Comparison of ENCODE assay signal across 29 cellular contexts in the genomic region with DNA sequence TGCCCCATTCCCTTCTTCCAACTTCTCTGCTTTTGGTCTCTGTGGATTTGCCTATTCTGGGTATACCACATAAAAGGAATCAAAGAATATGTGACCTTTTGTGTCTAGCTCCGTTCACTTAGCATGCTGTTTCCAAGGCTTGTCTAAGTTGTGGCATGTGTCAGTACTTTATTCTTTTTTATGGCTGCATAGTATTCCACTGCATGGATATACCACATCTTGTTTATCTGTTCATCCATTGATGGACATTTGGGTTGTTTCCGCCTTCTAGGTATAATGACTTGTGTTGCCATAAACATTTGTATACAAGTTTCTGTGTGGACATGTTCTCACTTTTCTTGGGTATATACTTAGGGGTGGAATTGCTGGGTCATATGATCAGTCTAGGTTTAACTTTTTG.
"Had no signal": no experiment of that assay in that cellular context is flagged by ENCODE, and none has a peak within 500 bp of the region (broad histone marks: within the 10 kb centered on the region; RNA-seq: fewer than 3 reads in every experiment).

No MANE protein-coding gene starts in this region.

- H3K4me3 Mint-ChIP-seq: immature natural killer cell; naive thymus-derived CD8-positive, alpha-beta T cell; nephron; neural crest cell; stimulated activated memory B cell treated with anti-CD40 and anti-IgM and Interleukin-4, amounts not matched to agents 10 μg/mL and 1 μg/mL and 100 μg/mL, for 72 hours; stimulated activated naive CD8-positive, alpha-beta T cell treated with anti-CD3 and anti-CD28 coated beads, Interleukin-15, amount 100 ng/mL, for 72 hours; type B pancreatic cell had no signal

- H3K36me3 ChIP-seq: left lung, lower lobe of right lung, pancreas, prostate gland, sigmoid colon, spleen, tibial nerve, uterus had no signal

- ATAC-seq: left colon; left lung; lower lobe of right lung; naive thymus-derived CD8-positive, alpha-beta T cell; pancreas; right cardiac atrium; stimulated activated memory B cell treated with anti-CD40 and anti-IgM and Interleukin-4, amounts not matched to agents 10 μg/mL and 1 μg/mL and 100 μg/mL, for 72 hours; stimulated activated naive CD8-positive, alpha-beta T cell treated with anti-CD3 and anti-CD28 coated beads, Interleukin-15, amount 100 ng/mL, for 72 hours had no signal

- H3K9me3 ChIP-seq: lower lobe of right lung, pancreas, prostate gland, sigmoid colon, uterus had no signal

- H3K4me3 ChIP-seq: left lung, lower lobe of right lung, pancreas, prostate gland, sigmoid colon, spleen, tibial nerve, uterus had no signal

- H3K27ac Mint-ChIP-seq: immature natural killer cell; naive thymus-derived CD8-positive, alpha-beta T cell; nephron; stimulated activated memory B cell treated with anti-CD40 and anti-IgM and Interleukin-4, amounts not matched to agents 10 μg/mL and 1 μg/mL and 100 μg/mL, for 72 hours; stimulated activated naive CD8-positive, alpha-beta T cell treated with anti-CD3 and anti-CD28 coated beads, Interleukin-15, amount 100 ng/mL, for 72 hours; type B pancreatic cell had no signal

- DNase-seq: immature natural killer cell; kidney; left colon; left lung; lower lobe of right lung; mammary epithelial cell; mesenchymal stem cell; naive thymus-derived CD8-positive, alpha-beta T cell; nucleus accumbens; pancreas; posterior cingulate gyrus; retina; right cardiac atrium; sigmoid colon; small intestine; spleen; stimulated activated CD4-positive, alpha-beta T cell treated with anti-CD3 and anti-CD28 coated beads, Interleukin-2, amount 100 ng/mL, for 48 hours; stimulated activated CD4-positive, alpha-beta T cell treated with anti-CD3 and anti-CD28 coated beads, Interleukin-4, amount 100 ng/mL, for 4 hours; stimulated activated CD8-positive, alpha-beta memory T cell treated with anti-CD3 and anti-CD28 coated beads, Interleukin-4, amount 100 ng/mL, for 48 hours; stimulated activated naive CD4-positive, alpha-beta T cell treated with Interleukin-2 at 50 U/mL for 16 hours; stimulated activated naive CD8-positive, alpha-beta T cell treated with anti-CD3 and anti-CD28 coated beads, Interleukin-15, amount 100 ng/mL, for 72 hours; substantia nigra; uterus had no signal

- H3K27ac ChIP-seq: left lung, lower lobe of right lung, pancreas, prostate gland, sigmoid colon, spleen, tibial nerve, uterus had no signal

- H3K36me3 Mint-ChIP-seq: type B pancreatic cell had no signal

- H3K9me3 Mint-ChIP-seq: immature natural killer cell had no signal

- H3K4me1 ChIP-seq: pancreas, prostate gland had no signal

- H3K27me3 ChIP-seq: left lung, pancreas, sigmoid colon, spleen, tibial nerve, uterus had no signal

- H3K27me3 Mint-ChIP-seq: stimulated activated memory B cell treated with anti-CD40 and anti-IgM and Interleukin-4, amounts not matched to agents 10 μg/mL and 1 μg/mL and 100 μg/mL, for 72 hours; stimulated activated naive CD8-positive, alpha-beta T cell treated with anti-CD3 and anti-CD28 coated beads, Interleukin-15, amount 100 ng/mL, for 72 hours; type B pancreatic cell had no signal
